ENCODE assay signal across 10 cellular contexts in the genomic region with DNA sequence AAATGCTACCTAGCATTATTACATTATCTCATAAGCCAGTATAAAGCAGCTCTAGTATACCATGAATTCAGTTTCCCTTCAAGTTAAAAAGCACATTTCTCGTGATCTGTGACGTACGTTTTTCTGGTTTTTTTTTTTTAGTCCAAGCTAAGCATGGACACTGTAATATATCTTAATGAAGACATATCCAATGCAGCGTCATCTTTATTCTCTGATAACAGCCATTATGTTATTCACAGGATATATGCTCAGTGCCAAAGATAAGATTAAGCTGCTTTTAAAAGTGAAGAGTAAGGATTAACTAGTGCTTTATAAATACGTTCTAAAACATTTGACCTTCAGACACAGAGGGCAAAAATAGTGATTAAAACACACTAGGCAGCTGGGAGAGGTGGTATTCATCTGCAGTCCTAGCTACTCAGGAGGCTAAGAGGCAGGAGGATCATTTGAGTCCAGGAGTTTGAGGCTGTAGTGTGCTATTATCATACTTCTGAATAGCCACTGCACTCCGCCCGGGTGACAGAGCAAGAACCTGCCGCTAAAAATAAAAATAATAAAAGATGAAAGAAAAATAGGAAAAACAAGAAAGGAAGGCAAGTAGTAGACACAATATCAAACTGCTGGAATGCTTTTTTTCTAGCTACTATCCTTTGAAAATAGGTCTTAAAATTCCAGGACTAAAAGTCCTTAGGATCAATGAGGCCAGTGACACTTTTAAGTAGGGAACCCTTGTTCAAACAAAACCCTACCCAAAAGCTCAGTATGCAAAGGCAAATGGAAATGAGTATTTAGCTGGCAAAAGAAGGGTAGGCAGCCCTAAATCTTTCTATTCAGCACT. TPM values are rescaled to one million over a fixed set of nuclear protein-coding genes. Genes with fewer than 3 reads are reported as not detected.
DNase-seq lines count a peak whose midpoint lies in the region; ATAC-seq and TF ChIP-seq lines count a peak whose summit lies in the region.
"Had no signal": no experiment of that assay in that cellular context is flagged by ENCODE, and none has a peak within 500 bp of the region (broad histone marks: within the 10 kb centered on the region; RNA-seq: fewer than 3 reads in every experiment).

No MANE protein-coding gene starts in this region.

- no peaks in the 10 kb centered on the region for H3K9me3 Mint-ChIP-seq in stimulated activated naive CD8-positive, alpha-beta T cell treated with anti-CD3 and anti-CD28 coated beads, Interleukin-15, Interleukin-2, amounts not matched to agents 100 ng/mL and 50 ng/mL, for 24 hours
- H3K9me3 Mint-ChIP-seq in stimulated activated naive CD8-positive, alpha-beta T cell treated with anti-CD3 and anti-CD28 coated beads, Interleukin-15, amount 100 ng/mL, for 72 hours: no peaks in the 10 kb centered on the region
- no peaks in the 10 kb centered on the region for H3K9me3 Mint-ChIP-seq in neural crest cell

- TF ChIP-seq CTCF in neural crest cell (conservative IDR thresholded peaks at IDR 0.05): no peak
- no peak for TF ChIP-seq CTCF in colonic mucosa (IDR thresholded peaks at IDR 0.05)

- peaks cover 71% of the 10 kb centered on the region for H3K4me1 Mint-ChIP-seq in stimulated activated naive CD8-positive, alpha-beta T cell treated with anti-CD3 and anti-CD28 coated beads, Interleukin-15, Interleukin-2, amounts not matched to agents 100 ng/mL and 50 ng/mL, for 24 hours (ENCODE audit: low read depth)
- H3K4me1 Mint-ChIP-seq in stimulated activated naive CD8-positive, alpha-beta T cell treated with anti-CD3 and anti-CD28 coated beads, Interleukin-15, amount 100 ng/mL, for 72 hours: peaks cover 66% of the 10 kb centered on the region
- peaks cover 44% of the 10 kb centered on the region for H3K4me1 Mint-ChIP-seq in neural crest cell

- no peak overlapping the region for H3K4me3 ChIP-seq in colonic mucosa
- H3K4me3 ChIP-seq: SJCRH30 had no signal

- no peak for DNase-seq in stimulated activated naive CD8-positive, alpha-beta T cell treated with anti-CD3 and anti-CD28 coated beads, Interleukin-15, amount 100 ng/mL, for 72 hours
- DNase-seq in erythroblast (lab: John Stamatoyannopoulos, UW) (peak; percentile 61 to 77), neural crest cell (ENCODE audit: low read depth, low spot score) (no peak), NK-92 (lab: John Stamatoyannopoulos, UW; ENCODE audit: unreplicated experiment) (no peak), colonic mucosa (no peak)
- no peak for DNase-seq in activated CD4-positive, alpha-beta T cell treated with anti-CD3 and anti-CD28 coated beads, Interleukin-2, amount 50 U/mL, for 48 hours
- DNase-seq: BE2C, SJCRH30 had no signal

- peaks cover 64% of the 10 kb centered on the region for H3K36me3 Mint-ChIP-seq in stimulated activated naive CD8-positive, alpha-beta T cell treated with anti-CD3 and anti-CD28 coated beads, Interleukin-15, Interleukin-2, amounts not matched to agents 100 ng/mL and 50 ng/mL, for 24 hours (ENCODE audit: low read depth)
- H3K36me3 Mint-ChIP-seq in neural crest cell (ENCODE audit: low read depth): peaks cover 17% of the 10 kb centered on the region

- no peaks in the 10 kb centered on the region for H3K9me3 ChIP-seq in colonic mucosa
- H3K9me3 ChIP-seq: BE2C, SJCRH30 had no signal

- H3K9ac ChIP-seq in colonic mucosa (ENCODE audit: low read depth in 2 of 2, low read length in 2 of 2): peak overlapping the region in 1 of 2 donors; percentile 51

- H3K4me3 Mint-ChIP-seq in stimulated activated naive CD8-positive, alpha-beta T cell treated with anti-CD3 and anti-CD28 coated beads, Interleukin-15, Interleukin-2, amounts not matched to agents 100 ng/mL and 50 ng/mL, for 24 hours: no peak overlapping the region
- H3K4me3 Mint-ChIP-seq in stimulated activated naive CD8-positive, alpha-beta T cell treated with anti-CD3 and anti-CD28 coated beads, Interleukin-15, amount 100 ng/mL, for 72 hours: peak overlapping the region in 1 of 2 donors; percentile 2
- peak overlapping the region; percentile 62 for H3K4me3 Mint-ChIP-seq in neural crest cell

- no peaks in the 10 kb centered on the region for H3K27me3 Mint-ChIP-seq in stimulated activated naive CD8-positive, alpha-beta T cell treated with anti-CD3 and anti-CD28 coated beads, Interleukin-15, Interleukin-2, amounts not matched to agents 100 ng/mL and 50 ng/mL, for 24 hours
- no peaks in the 10 kb centered on the region for H3K27me3 Mint-ChIP-seq in stimulated activated naive CD8-positive, alpha-beta T cell treated with anti-CD3 and anti-CD28 coated beads, Interleukin-15, amount 100 ng/mL, for 72 hours
- no peaks in the 10 kb centered on the region for H3K27me3 Mint-ChIP-seq in neural crest cell (ENCODE audit: low read depth)

- peak overlapping the region; percentile 28 for H3K27ac Mint-ChIP-seq in stimulated activated naive CD8-positive, alpha-beta T cell treated with anti-CD3 and anti-CD28 coated beads, Interleukin-15, Interleukin-2, amounts not matched to agents 100 ng/mL and 50 ng/mL, for 24 hours
- peak overlapping the region in 1 of 2 donors; percentile 4 for H3K27ac Mint-ChIP-seq in stimulated activated naive CD8-positive, alpha-beta T cell treated with anti-CD3 and anti-CD28 coated beads, Interleukin-15, amount 100 ng/mL, for 72 hours
- no peak overlapping the region for H3K27ac Mint-ChIP-seq in neural crest cell (ENCODE audit: unreplicated experiment)

- ATAC-seq in stimulated activated naive CD8-positive, alpha-beta T cell treated with anti-CD3 and anti-CD28 coated beads, Interleukin-15, amount 100 ng/mL, for 72 hours: no peak
- no peak for ATAC-seq in HG02571 (IDR thresholded peaks at IDR 0.05; ENCODE audit: unreplicated experiment)

- no peaks in the 10 kb centered on the region for H3K36me3 ChIP-seq in colonic mucosa

- H3K27ac ChIP-seq in colonic mucosa: no peak overlapping the region
- H3K27ac ChIP-seq: SJCRH30 had no signal

- peaks cover 6% of the 10 kb centered on the region for H3K4me1 ChIP-seq in colonic mucosa
- H3K4me1 ChIP-seq: SJCRH30 had no signal

- TF ChIP-seq POLR2A in erythroblast (IDR thresholded peaks at IDR 0.05; ENCODE audit: low read length): peak; percentile 8

- no peaks in the 10 kb centered on the region for H3K27me3 ChIP-seq in colonic mucosa
- H3K27me3 ChIP-seq: BE2C, SJCRH30 had no signal

- intact Hi-C loops in colonic mucosa (cut with DNase I): no loop called here

RNA-seq across cellular contexts. Expression of a gene that starts 7.7 kb away (rescaled TPM):
- total RNA-seq in neural crest cell: 218 and 219 TPM in 2 replicates
- 100 to 1,000 TPM; 248 to 257 TPM for total RNA-seq in colonic mucosa

RNA-seq across cellular contexts. Expression of a gene that starts 37.7 kb away (rescaled TPM):
- total RNA-seq in neural crest cell (1.9 and 2.3 TPM in 2 replicates), colonic mucosa (10 to 100 TPM; 11.9 to 15.7 TPM)

Comparison
In these comparisons a context has a peak if more than half of its experiments do, and no peak if none do; other contexts are left out.
1. DNase-seq: peak in erythroblast (2 of 2); none in stimulated activated naive CD8-positive, alpha-beta T cell treated with anti-CD3 and anti-CD28 coated beads, Interleukin-15, amount 100 ng/mL, for 72 hours (0 of 2), neural crest cell (single experiment), NK-92 (single experiment), activated CD4-positive, alpha-beta T cell treated with anti-CD3 and anti-CD28 coated beads, Interleukin-2, amount 50 U/mL, for 48 hours (0 of 2) and colonic mucosa (single experiment).